17 cellular contexts compared by ENCODE assay signal in genomic region chr2:112195167-112195766, GRCh38.
"Had no signal": no experiment of that assay in that cellular context is flagged by ENCODE, and none has a peak within 500 bp of the region (broad histone marks: within the 10 kb centered on the region; RNA-seq: fewer than 3 reads in every experiment).

No MANE protein-coding gene starts in this region.

- H3K27me3 Mint-ChIP-seq: stimulated activated naive CD8-positive, alpha-beta T cell treated with anti-CD3 and anti-CD28 coated beads, Interleukin-15, Interleukin-2, amounts not matched to agents 100 ng/mL and 50 ng/mL, for 24 hours; type B pancreatic cell had no signal

- H3K4me3 Mint-ChIP-seq: neural progenitor cell; stimulated activated naive CD8-positive, alpha-beta T cell treated with anti-CD3 and anti-CD28 coated beads, Interleukin-15, Interleukin-2, amounts not matched to agents 100 ng/mL and 50 ng/mL, for 24 hours; type B pancreatic cell had no signal

- ATAC-seq: gastroesophageal sphincter, heart right ventricle, left cardiac atrium, lower lobe of right lung, psoas muscle, sciatic nerve had no signal

- H3K4me1 ChIP-seq: gastroesophageal sphincter, heart right ventricle, lower lobe of right lung, neural progenitor cell, psoas muscle, suprapubic skin had no signal

- H3K9ac ChIP-seq: neural progenitor cell had no signal

- H3K36me3 Mint-ChIP-seq: type B pancreatic cell had no signal

- H3K9me3 Mint-ChIP-seq: type B pancreatic cell had no signal

- H3K36me3 ChIP-seq: brain microvascular endothelial cell, gastroesophageal sphincter, heart right ventricle, lower lobe of right lung, neural progenitor cell, suprapubic skin had no signal

- DNase-seq: activated CD4-positive, CD25-positive, alpha-beta regulatory T cell treated with anti-CD3 and anti-CD28 coated beads, Interleukin-2, amount 50 U/mL, for 72 hours; anterior cingulate cortex; brain microvascular endothelial cell; cerebellar nuclear complex; effector CD8-positive, alpha-beta T cell; heart right ventricle; left cardiac atrium; lower lobe of right lung; psoas muscle; T-helper 9 cell had no signal

- H3K27ac ChIP-seq: brain microvascular endothelial cell, epithelial cell of prostate, gastroesophageal sphincter, heart right ventricle, lower lobe of right lung, neural progenitor cell, psoas muscle, suprapubic skin had no signal

- H3K27ac Mint-ChIP-seq: neural progenitor cell, type B pancreatic cell had no signal

- H3K9me3 ChIP-seq: gastroesophageal sphincter, heart right ventricle, lower lobe of right lung, psoas muscle, suprapubic skin had no signal

- H3K4me3 ChIP-seq: gastroesophageal sphincter, heart right ventricle, lower lobe of right lung, neural progenitor cell, psoas muscle, suprapubic skin had no signal

- H3K27me3 ChIP-seq: brain microvascular endothelial cell, gastroesophageal sphincter, neural progenitor cell, suprapubic skin had no signal
